8 cellular contexts compared by ENCODE assay signal in the genomic region with DNA sequence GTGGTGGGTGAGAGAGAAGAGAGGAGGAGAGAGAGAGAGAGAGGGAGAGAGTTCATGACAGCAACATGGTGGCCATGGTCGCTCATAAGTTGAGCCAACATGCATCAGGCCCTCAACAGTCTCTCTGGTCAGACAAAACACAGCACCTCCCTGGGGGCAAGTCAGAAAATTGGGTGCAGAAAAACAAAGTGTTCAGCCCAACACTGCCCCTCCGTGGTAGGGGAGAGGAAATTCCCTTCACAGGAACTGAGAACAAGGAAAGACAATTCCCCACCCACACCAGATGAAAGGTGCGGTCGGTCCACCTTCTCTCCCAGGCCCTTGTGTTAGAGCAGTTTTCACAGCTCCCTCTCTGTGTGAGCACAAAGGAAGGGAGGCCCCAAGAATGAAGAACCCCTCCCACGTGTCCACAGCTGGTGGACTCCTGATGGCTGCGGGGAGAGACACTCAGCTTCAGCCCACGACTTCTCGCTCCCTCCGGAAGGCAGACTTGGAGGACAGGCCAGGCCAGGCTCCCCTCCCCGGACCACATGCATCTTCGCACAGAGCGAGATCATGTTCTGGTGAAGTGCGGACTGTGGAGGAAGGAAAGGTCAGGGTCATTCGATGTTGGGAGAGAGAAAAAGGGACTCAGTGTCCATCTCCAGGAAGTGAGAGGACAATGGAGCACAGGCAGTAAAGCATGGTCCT.
DNase-seq lines count a peak whose midpoint lies in the region; ATAC-seq and TF ChIP-seq lines count a peak whose summit lies in the region.

No MANE protein-coding gene starts in this region.

- H3K27ac ChIP-seq in WERI-Rb-1: no peak overlapping the region
- no peak overlapping the region for H3K27ac ChIP-seq in liver (ENCODE audit: low read depth in 1 of 2, low read length in 2 of 2)

- 49% methylated on average over 14 of the region's 14 CpGs for WGBS in liver

- no peak overlapping the region for H3K9ac ChIP-seq in liver (ENCODE audit: low read depth in 1 of 2, low read length in 2 of 2)

- H3K4me1 ChIP-seq in liver (ENCODE audit: control insufficient read depth in 4 of 4, insufficient read depth in 4 of 4, low read length in 3 of 4): peaks cover 3 to 14% (median 7%) of the 10 kb centered on the region in 4 donors

- TF ChIP-seq CTCF in WERI-Rb-1 (IDR thresholded peaks at IDR 0.05; ENCODE audit: low read depth, low read length) (peak; percentile 66), liver (IDR thresholded peaks at IDR 0.05; ENCODE audit: low read depth, low read length, missing input control) (peak; percentile 80)

- peak; percentile 88 to 94 for TF ChIP-seq RAD21 in liver (IDR thresholded peaks at IDR 0.05)

- no peaks in the 10 kb centered on the region for H3K36me3 ChIP-seq in WERI-Rb-1
- H3K36me3 ChIP-seq in liver (ENCODE audit: control insufficient read depth in 4 of 4, insufficient read depth in 3 of 4, low read depth in 1 of 4, low read length in 3 of 4): no peaks in the 10 kb centered on the region

- H3K4me3 ChIP-seq in WERI-Rb-1 (ENCODE audit: low read depth, low read length) (no peak overlapping the region), liver (ENCODE audit: low read depth in 1 of 3, low read length in 3 of 3) (no peak overlapping the region)

- DNase-seq in NCI-H524 (lab: John Stamatoyannopoulos, UW) (peak; percentile 43 to 59), NCI-H524 treated with DMSO at 0.1 percent for 48 hours (lab: John Stamatoyannopoulos, UW) (no peak), NCI-H128 (lab: John Stamatoyannopoulos, UW; ENCODE audit: unreplicated experiment) (peak; percentile 37), WERI-Rb-1 (peak; percentile 28), dedifferentiated amniotic fluid mesenchymal stem cell (ENCODE audit: extremely low spot score) (peak; percentile 49)
- DNase-seq in stimulated activated naive CD8-positive, alpha-beta T cell treated with anti-CD3 and anti-CD28 coated beads, Interleukin-15, Interleukin-2, amounts not matched to agents 100 U/mL and 50 U/mL, for 24 hours: peak; percentile 72

- H3K9me3 ChIP-seq in WERI-Rb-1 (ENCODE audit: severe bottlenecking) (no peaks in the 10 kb centered on the region), liver (ENCODE audit: control insufficient read depth in 4 of 4, low read length in 3 of 4) (no peaks in the 10 kb centered on the region)

- ATAC-seq in stimulated activated naive CD8-positive, alpha-beta T cell treated with anti-CD3 and anti-CD28 coated beads, Interleukin-15, Interleukin-2, amounts not matched to agents 100 U/mL and 50 U/mL, for 24 hours: no peak
- no peak for ATAC-seq in GM18511 (IDR thresholded peaks at IDR 0.05; ENCODE audit: unreplicated experiment)

- H3K27me3 ChIP-seq in WERI-Rb-1 (ENCODE audit: insufficient read depth, low read depth, severe bottlenecking) (peaks cover 89% of the 10 kb centered on the region), liver (ENCODE audit: control insufficient read depth in 4 of 4, insufficient read depth in 4 of 4, low read length in 3 of 4) (no peaks in the 10 kb centered on the region)

TF ChIP-seq in liver, 16 proteins besides CTCF, POLR2A, EP300 and RAD21:
- TF ChIP-seq SP1 (IDR thresholded peaks at IDR 0.05) (peak; percentile 26), NR2F2 (IDR thresholded peaks at IDR 0.05) (peak; percentile 91), EGR1 (IDR thresholded peaks at IDR 0.05; ENCODE audit: low read depth in 2 of 2) (no peak)
TF ChIP-seq in liver: peak in this region for 2.
